ENCODE assay signal across 32 cellular contexts in genomic region chr20:33311011-33311410, GRCh38. TPM values are rescaled to one million over a fixed set of nuclear protein-coding genes. Genes with fewer than 3 reads are reported as not detected.
"Had no signal": no experiment of that assay in that cellular context is flagged by ENCODE, and none has a peak within 500 bp of the region (broad histone marks: within the 10 kb centered on the region; RNA-seq: fewer than 3 reads in every experiment).

No MANE protein-coding gene starts in this region.

- H3K4me3 Mint-ChIP-seq: dendritic cell treated with granulocyte-macrophage colony-stimulating factor and Interleukin-4, amounts not matched to agents 40 ng/mL and 50 ng/mL, for 4 days; effector memory CD8-positive, alpha-beta T cell; endodermal cell; mesothelial cell of epicardium had no signal

- H3K27ac ChIP-seq: colonic mucosa, epithelial cell of prostate, esophagus squamous epithelium, gastrocnemius medialis, heart right ventricle, left lung, lower lobe of right lung had no signal

- H3K9me3 ChIP-seq: colonic mucosa, esophagus squamous epithelium, gastrocnemius medialis, heart right ventricle, left lung, lower lobe of right lung, mucosa of descending colon had no signal

- H3K9me3 Mint-ChIP-seq: dendritic cell treated with granulocyte-macrophage colony-stimulating factor and Interleukin-4, amounts not matched to agents 40 ng/mL and 50 ng/mL, for 4 days; effector memory CD8-positive, alpha-beta T cell; endodermal cell had no signal

- H3K4me1 Mint-ChIP-seq: endodermal cell had no signal

- ATAC-seq: effector memory CD8-positive, alpha-beta T cell; esophagus mucosa; gastrocnemius medialis; left lung; left ventricle myocardium superior; lower lobe of right lung; mucosa of descending colon had no signal

- H3K4me3 ChIP-seq: colonic mucosa, esophagus squamous epithelium, gastrocnemius medialis, heart right ventricle, left lung, lower lobe of right lung, mucosa of descending colon had no signal

- H3K4me1 ChIP-seq: colonic mucosa, esophagus squamous epithelium, gastrocnemius medialis, heart right ventricle, left lung, lower lobe of right lung had no signal

- H3K27ac Mint-ChIP-seq: dendritic cell treated with granulocyte-macrophage colony-stimulating factor and Interleukin-4, amounts not matched to agents 40 ng/mL and 50 ng/mL, for 4 days; effector memory CD8-positive, alpha-beta T cell; endodermal cell; mesothelial cell of epicardium had no signal

- H3K36me3 ChIP-seq: colonic mucosa, esophagus squamous epithelium, gastrocnemius medialis, heart right ventricle, left lung, lower lobe of right lung had no signal

- DNase-seq: colonic mucosa; cortex of kidney; effector CD8-positive, alpha-beta T cell; effector memory CD8-positive, alpha-beta T cell; endodermal cell; erythroblast; esophagus squamous epithelium; foreskin fibroblast; gastrocnemius medialis; glutamatergic neuron; heart right ventricle; hippocampal formation; left cardiac atrium; left lung; left ventricle myocardium superior; lower lobe of right lung; mesenchymal stem cell; mucosa of descending colon had no signal

- H3K27me3 ChIP-seq: colonic mucosa, gastrocnemius medialis had no signal

- FAIRE-seq: endometrium, islet of Langerhans, keratinocyte had no signal

- H3K27me3 Mint-ChIP-seq: dendritic cell treated with granulocyte-macrophage colony-stimulating factor and Interleukin-4, amounts not matched to agents 40 ng/mL and 50 ng/mL, for 4 days had no signal

- H3K36me3 Mint-ChIP-seq: mesothelial cell of epicardium had no signal

RNA-seq across cellular contexts. Expression of gene BPIFB1, which starts 28.0 kb away (rescaled TPM):
- total RNA-seq: chondrocyte, dermis microvascular lymphatic vessel endothelial cell, gastrocnemius medialis, glomerular endothelial cell, heart right ventricle, kidney epithelial cell, left cardiac atrium, left ventricle myocardium superior, lower leg skin, lung microvascular endothelial cell, mesenteric fat pad, mesothelial cell of epicardium, mucosa of descending colon had no signal
- polyA plus RNA-seq: keratinocyte had no signal
